Comparison of ENCODE assay signal across 1 cellular context in the genomic region with DNA sequence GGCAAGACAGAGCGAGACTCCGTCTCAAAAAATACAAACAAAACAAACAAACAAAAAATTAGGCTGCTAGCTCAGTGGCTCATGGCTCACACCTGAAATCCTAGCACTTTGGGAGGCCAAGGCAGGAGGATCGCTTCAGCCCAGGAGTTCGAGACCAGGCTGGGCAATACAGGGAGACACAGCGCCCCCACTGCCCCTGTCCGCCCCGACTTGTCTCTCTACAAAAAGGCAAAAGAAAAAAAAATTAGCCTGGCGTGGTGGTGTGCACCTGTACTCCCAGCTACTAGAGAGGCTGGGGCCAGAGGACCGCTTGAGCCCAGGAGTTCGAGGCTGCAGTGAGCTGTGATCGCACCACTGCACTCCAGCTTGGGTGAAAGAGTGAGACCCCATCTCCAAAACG.
TF ChIP-seq lines count a peak whose summit lies in the region.

No MANE protein-coding gene starts in this region.

TF ChIP-seq in H1, 55 proteins besides CTCF, POLR2A, EP300 and RAD21:
- 0 out of 4 replicates have a peak, but pooled peaks of 1 of the 2 experiments have one; percentile 4 for TF ChIP-seq HDAC2 (IDR thresholded peaks at IDR 0.05; ENCODE audit: borderline replicate concordance in 1 of 2, low read depth in 2 of 2, low read length in 2 of 2)
- peak; percentile 32; the same call in 1 of the 2 replicates for TF ChIP-seq KDM1A (IDR thresholded peaks at IDR 0.05; ENCODE audit: borderline replicate concordance, low read length)
- TF ChIP-seq TAF1 (IDR thresholded peaks at IDR 0.05; ENCODE audit: low read depth, low read length): no peak
